ENCODE assay signal across 8 cellular contexts in genomic region chr1:109282952-109283747, GRCh38. TPM values are rescaled to one million over a fixed set of nuclear protein-coding genes. Genes with fewer than 3 reads are reported as not detected.
A peak's percentile ranks its signal among the peaks of the same experiment; 100 is the strongest.
DNase-seq lines count a peak whose midpoint lies in the region; ATAC-seq and TF ChIP-seq lines count a peak whose summit lies in the region.

Gene PSRC1 (minus strand): TSS chr1:109283145.

- TF ChIP-seq RAD21 in liver (IDR thresholded peaks at IDR 0.05): peak; percentile 18 to 71

- H3K4me3 ChIP-seq in liver (ENCODE audit: low read depth in 1 of 3, low read length in 3 of 3): peak within 1 kb of the TSS; percentile 65 to 82 (median 65)

- H3K27ac ChIP-seq in liver (ENCODE audit: low read depth in 1 of 2, low read length in 2 of 2): peak within 1 kb of the TSS; percentile 67 to 88

- H3K9ac ChIP-seq in liver (ENCODE audit: low read depth in 1 of 2, low read length in 2 of 2): peak within 1 kb of the TSS; percentile 3 to 83

- no peaks in the 10 kb centered on the region for H3K36me3 ChIP-seq in liver (ENCODE audit: control insufficient read depth in 4 of 4, insufficient read depth in 3 of 4, low read depth in 1 of 4, low read length in 3 of 4)

- DNase-seq in CD1c-positive myeloid dendritic cell (ENCODE audit: extremely low spot score) (peak; percentile 96), NCI-H748 treated with DMSO at 0.1 percent for 48 hours (lab: John Stamatoyannopoulos, UW) (peak; percentile 94), dermis microvascular lymphatic vessel endothelial cell (ENCODE audit: low read depth in 2 of 2) (peak; percentile 58 to 94)
- DNase-seq in activated CD4-positive, alpha-beta T cell treated with anti-CD3 and anti-CD28 coated beads, Interleukin-2, amount 50 U/mL, for 24 hours (ENCODE audit: low read depth in 1 of 2, low spot score in 1 of 2): peak; percentile 81 to 89
- peak; percentile 92 for DNase-seq in stimulated activated CD4-positive, alpha-beta T cell treated with anti-CD3 and anti-CD28 coated beads, Interleukin-4, amount 100 ng/mL, for 24 hours

- H3K27me3 ChIP-seq in liver (ENCODE audit: control insufficient read depth in 4 of 4, insufficient read depth in 4 of 4, low read length in 3 of 4): no peaks in the 10 kb centered on the region

- peaks cover 0 to 20% (median 11%) of the 10 kb centered on the region in 4 donors for H3K4me1 ChIP-seq in liver (ENCODE audit: control insufficient read depth in 4 of 4, insufficient read depth in 4 of 4, low read length in 3 of 4)

- H3K9me3 ChIP-seq in liver (ENCODE audit: control insufficient read depth in 4 of 4, low read length in 3 of 4): no peaks in the 10 kb centered on the region

- ATAC-seq in GM19372 (IDR thresholded peaks at IDR 0.05; ENCODE audit: low read depth, unreplicated experiment) (peak; percentile 94), HG03558 (IDR thresholded peaks at IDR 0.05; ENCODE audit: extremely low read depth, unreplicated experiment) (peak; percentile 74)

- peak; percentile 21 for TF ChIP-seq CTCF in liver (IDR thresholded peaks at IDR 0.05; ENCODE audit: low read depth, low read length, missing input control)

- under 1% methylated on average over 56 of the region's 56 CpGs for WGBS in liver

TF ChIP-seq in liver, 16 proteins besides CTCF, POLR2A, EP300 and RAD21:
- TF ChIP-seq EGR1 (IDR thresholded peaks at IDR 0.05; ENCODE audit: low read depth in 2 of 2) (no peak), YY1 (IDR thresholded peaks at IDR 0.05) (peak; percentile 77), SP1 (IDR thresholded peaks at IDR 0.05) (peak; percentile 71), TAF1 (conservative IDR thresholded peaks at IDR 0.05) (no peak), REST (IDR thresholded peaks at IDR 0.05) (no peak), HNF4G (IDR thresholded peaks at IDR 0.05) (no peak), JUND (IDR thresholded peaks at IDR 0.05) (no peak), FOXA2 (IDR thresholded peaks at IDR 0.05) (no peak), FOXA1 (IDR thresholded peaks at IDR 0.05) (no peak), NR2F2 (IDR thresholded peaks at IDR 0.05) (no peak), GABPA (IDR thresholded peaks at IDR 0.05 in 1 of 2, conservative IDR thresholded peaks at IDR 0.05 in 1 of 2) (peak; percentile 69 to 91), HNF4A (conservative IDR thresholded peaks at IDR 0.05) (peak; percentile 30 to 39), RXRA (IDR thresholded peaks at IDR 0.05) (peak; percentile 17 to 43)
- TF ChIP-seq, protein P1, sequence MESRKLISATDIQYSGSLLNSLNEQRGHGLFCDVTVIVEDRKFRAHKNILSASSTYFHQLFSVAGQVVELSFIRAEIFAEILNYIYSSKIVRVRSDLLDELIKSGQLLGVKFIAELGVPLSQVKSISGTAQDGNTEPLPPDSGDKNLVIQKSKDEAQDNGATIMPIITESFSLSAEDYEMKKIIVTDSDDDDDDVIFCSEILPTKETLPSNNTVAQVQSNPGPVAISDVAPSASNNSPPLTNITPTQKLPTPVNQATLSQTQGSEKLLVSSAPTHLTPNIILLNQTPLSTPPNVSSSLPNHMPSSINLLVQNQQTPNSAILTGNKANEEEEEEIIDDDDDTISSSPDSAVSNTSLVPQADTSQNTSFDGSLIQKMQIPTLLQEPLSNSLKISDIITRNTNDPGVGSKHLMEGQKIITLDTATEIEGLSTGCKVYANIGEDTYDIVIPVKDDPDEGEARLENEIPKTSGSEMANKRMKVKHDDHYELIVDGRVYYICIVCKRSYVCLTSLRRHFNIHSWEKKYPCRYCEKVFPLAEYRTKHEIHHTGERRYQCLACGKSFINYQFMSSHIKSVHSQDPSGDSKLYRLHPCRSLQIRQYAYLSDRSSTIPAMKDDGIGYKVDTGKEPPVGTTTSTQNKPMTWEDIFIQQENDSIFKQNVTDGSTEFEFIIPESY (IDR thresholded peaks at IDR 0.05): peak; percentile 57
- TF ChIP-seq, protein P2, sequence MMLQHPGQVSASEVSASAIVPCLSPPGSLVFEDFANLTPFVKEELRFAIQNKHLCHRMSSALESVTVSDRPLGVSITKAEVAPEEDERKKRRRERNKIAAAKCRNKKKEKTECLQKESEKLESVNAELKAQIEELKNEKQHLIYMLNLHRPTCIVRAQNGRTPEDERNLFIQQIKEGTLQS (IDR thresholded peaks at IDR 0.05): no peak
- TF ChIP-seq, protein P3, sequence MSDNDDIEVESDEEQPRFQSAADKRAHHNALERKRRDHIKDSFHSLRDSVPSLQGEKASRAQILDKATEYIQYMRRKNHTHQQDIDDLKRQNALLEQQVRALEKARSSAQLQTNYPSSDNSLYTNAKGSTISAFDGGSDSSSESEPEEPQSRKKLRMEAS (IDR thresholded peaks at IDR 0.05): peak; percentile 46

RNA-seq across cellular contexts. Expression of gene PSRC1, which starts in this region (rescaled TPM):
- total RNA-seq in dermis microvascular lymphatic vessel endothelial cell (1.8 and 4.5 TPM in 2 replicates), liver (1 to 10 TPM in 1 of 2 donors, under 1 TPM in 1; 0.25 to 2.6 TPM)
- polyA plus RNA-seq in liver: 1 to 10 TPM in 1 of 2 donors, under 1 TPM in 1; 0.76 to 1.4 TPM

Comparison
In these comparisons a context has a peak if more than half of its experiments do, and no peak if none do; other contexts are left out.
1. Peak in every context shown above with its lines: DNase-seq, ATAC-seq, H3K4me3 ChIP-seq and H3K27ac ChIP-seq.